In the genomic region with DNA sequence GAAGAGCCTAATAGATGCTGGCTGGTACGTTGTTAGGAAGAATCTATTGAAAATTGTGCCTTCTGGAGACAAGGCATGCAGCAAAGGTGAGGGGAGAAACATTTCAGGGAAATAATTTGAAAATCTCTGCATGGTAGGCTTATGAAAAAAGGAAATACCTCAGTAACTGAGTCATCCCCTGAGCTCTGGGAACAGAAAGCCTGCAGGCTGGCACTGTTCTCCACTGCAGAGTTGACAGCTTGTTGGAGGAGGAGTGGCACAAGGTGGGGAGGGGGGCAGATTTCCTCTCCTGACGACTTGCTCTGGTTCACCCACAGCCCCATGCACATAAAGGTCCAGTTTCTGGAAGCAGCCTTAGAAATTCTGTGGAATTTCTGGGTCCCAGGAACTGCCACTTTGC, we compare ENCODE assay signal across 13 cellular contexts.
DNase-seq lines count a peak whose midpoint lies in the region; ATAC-seq and TF ChIP-seq lines count a peak whose summit lies in the region.
"Had no signal": no experiment of that assay in that cellular context is flagged by ENCODE, and none has a peak within 500 bp of the region (broad histone marks: within the 10 kb centered on the region; RNA-seq: fewer than 3 reads in every experiment).

No MANE protein-coding gene starts in this region.

- H3K4me1 Mint-ChIP-seq in chondrocyte (ENCODE audit: low read depth), result peaks cover 80% of the 10 kb centered on the region
- H3K4me1 Mint-ChIP-seq: activated CD4-positive, alpha-beta T cell treated with anti-CD3 and anti-CD28 coated beads for 36 hours; activated naive CD8-positive, alpha-beta T cell treated with anti-CD3 and anti-CD28 coated beads, Interleukin-2, amount 50 U/mL, for 24 hours had no signal

- H3K9me3 Mint-ChIP-seq in chondrocyte (ENCODE audit: low read depth), result no peaks in the 10 kb centered on the region
- H3K9me3 Mint-ChIP-seq: activated naive CD8-positive, alpha-beta T cell treated with anti-CD3 and anti-CD28 coated beads, Interleukin-2, amount 50 U/mL, for 24 hours had no signal

- peak overlapping the region; percentile 95 for H3K27ac Mint-ChIP-seq in chondrocyte (ENCODE audit: unreplicated experiment)
- H3K27ac Mint-ChIP-seq: activated CD4-positive, alpha-beta T cell treated with anti-CD3 and anti-CD28 coated beads for 36 hours; activated naive CD8-positive, alpha-beta T cell treated with anti-CD3 and anti-CD28 coated beads, Interleukin-2, amount 50 U/mL, for 24 hours; CD14-positive monocyte had no signal

- DNase-seq in ACHN (peak; percentile 77), LoVo (ENCODE audit: low spot score) (peak; percentile 7), chondrocyte (ENCODE audit: low spot score) (no peak), lung (ENCODE audit: low spot score) (no peak), NCI-H345 (lab: John Stamatoyannopoulos, UW) (no peak), middle frontal gyrus (ENCODE audit: extremely low spot score, low spot score) (no peak), NCI-H1417 treated with DMSO at 0.1 percent for 48 hours (lab: John Stamatoyannopoulos, UW) (no peak)
- no peak for DNase-seq in stimulated activated CD4-positive, alpha-beta T cell treated with anti-CD3 and anti-CD28 coated beads, Interleukin-2, amount 100 ng/mL, for 24 hours
- DNase-seq: activated CD4-positive, alpha-beta T cell treated with anti-CD3 and anti-CD28 coated beads for 36 hours; activated naive CD8-positive, alpha-beta T cell treated with anti-CD3 and anti-CD28 coated beads, Interleukin-2, amount 50 U/mL, for 24 hours; NCI-H187 treated with DMSO at 0.1 percent for 48 hours had no signal

- TF ChIP-seq CTCF in chondrocyte (IDR thresholded peaks at IDR 0.05) (no peak), lung (IDR thresholded peaks at IDR 0.05; ENCODE audit: control extremely low read depth, extremely low read depth) (no peak)

- in situ Hi-C loops in ACHN (cut with HindIII; ENCODE audit: low pct_ligation_motif_present, low pct_unique_long_range_greater_than_20kb, low sequenced_read_pairs), result no loop called here

- H3K9me3 ChIP-seq in lung (ENCODE audit: control insufficient read depth in 2 of 2, insufficient read depth in 1 of 2, low read length in 1 of 2), result no peaks in the 10 kb centered on the region
- H3K9me3 ChIP-seq: neutrophil had no signal

- H3K27me3 Mint-ChIP-seq in chondrocyte (ENCODE audit: low read depth), result no peaks in the 10 kb centered on the region

- H3K4me1 ChIP-seq in lung (ENCODE audit: control insufficient read depth in 2 of 2, insufficient read depth in 2 of 2, low read length in 2 of 2), result peaks cover 0 to 3% of the 10 kb centered on the region in 2 donors

- H3K36me3 Mint-ChIP-seq in chondrocyte (ENCODE audit: low read depth), result no peaks in the 10 kb centered on the region
- H3K36me3 Mint-ChIP-seq: CD14-positive monocyte had no signal

- H3K4me3 ChIP-seq in lung, result no peak overlapping the region

- H3K27me3 ChIP-seq in lung (ENCODE audit: control insufficient read depth, insufficient read depth), result no peaks in the 10 kb centered on the region

- ATAC-seq in lung (ENCODE audit: insufficient read depth, low FRiP score), result peak; percentile 29
- ATAC-seq: activated CD4-positive, alpha-beta T cell treated with anti-CD3 and anti-CD28 coated beads for 36 hours; activated naive CD8-positive, alpha-beta T cell treated with anti-CD3 and anti-CD28 coated beads, Interleukin-2, amount 50 U/mL, for 24 hours had no signal

- no peak overlapping the region for H3K27ac ChIP-seq in lung (ENCODE audit: low read depth in 1 of 2, low read length in 1 of 2)
- H3K27ac ChIP-seq: neutrophil had no signal

- H3K36me3 ChIP-seq in lung (ENCODE audit: control insufficient read depth in 2 of 2, insufficient read depth in 2 of 2, low read length in 2 of 2), result no peaks in the 10 kb centered on the region
- H3K36me3 ChIP-seq: neutrophil had no signal

- H3K4me3 Mint-ChIP-seq in chondrocyte (ENCODE audit: unreplicated experiment), result no peak overlapping the region
- H3K4me3 Mint-ChIP-seq: activated CD4-positive, alpha-beta T cell treated with anti-CD3 and anti-CD28 coated beads for 36 hours; activated naive CD8-positive, alpha-beta T cell treated with anti-CD3 and anti-CD28 coated beads, Interleukin-2, amount 50 U/mL, for 24 hours; CD14-positive monocyte had no signal

- 31 to 46% methylated on average over 2 of the region's 2 CpGs for WGBS in lung, 2 donors

Comparison
In these comparisons a context has a peak if more than half of its experiments do, and no peak if none do; other contexts are left out.
1. DNase-seq: peak in ACHN (single experiment) and LoVo (single experiment); none in chondrocyte (single experiment), lung (single experiment), NCI-H345 (single experiment), stimulated activated CD4-positive, alpha-beta T cell treated with anti-CD3 and anti-CD28 coated beads, Interleukin-2, amount 100 ng/mL, for 24 hours (0 of 2), middle frontal gyrus (single experiment) and NCI-H1417 treated with DMSO at 0.1 percent for 48 hours (single experiment).